2 cellular contexts compared by ENCODE assay signal in the genomic region with DNA sequence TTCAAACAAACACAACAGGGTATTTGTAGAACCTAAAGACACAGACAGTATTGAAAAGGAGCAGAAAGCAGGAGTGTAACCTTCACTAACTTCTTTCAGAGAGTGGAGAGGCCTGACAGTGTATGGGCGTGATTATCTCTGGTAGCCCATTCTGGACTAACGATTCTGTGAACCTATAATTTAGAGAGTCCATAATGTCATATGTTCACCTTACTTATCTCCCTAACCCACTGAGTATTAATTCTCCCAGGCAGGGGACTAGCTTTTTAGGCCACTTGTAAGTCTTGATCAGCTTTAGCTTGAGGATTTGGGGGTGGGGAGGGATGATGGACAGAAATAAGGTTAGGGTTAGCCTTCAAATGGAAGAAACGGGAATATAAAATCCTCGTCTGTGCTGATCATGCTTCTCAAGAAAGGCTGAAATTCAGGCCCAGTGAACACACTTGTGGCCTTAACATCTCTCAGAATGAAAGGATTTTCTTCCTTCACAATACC.
A peak's percentile ranks its signal among the peaks of the same experiment; 100 is the strongest.
TF ChIP-seq lines count a peak whose summit lies in the region.

No MANE protein-coding gene starts in this region.

TF ChIP-seq in K562, 482 proteins besides CTCF, POLR2A, EP300 and RAD21:
- TF ChIP-seq NCOA6 (IDR thresholded peaks at IDR 0.05) (no peak), TCFL5 (CRISPR knock-in tag; conservative IDR thresholded peaks at IDR 0.05) (no peak), SOX6 (IDR thresholded peaks at IDR 0.05) (no peak), PURB (CRISPR knock-in tag; IDR thresholded peaks at IDR 0.05; ENCODE audit: low read depth) (no peak), NR1H2 (CRISPR knock-in tag; IDR thresholded peaks at IDR 0.05) (no peak), EWSR1 (IDR thresholded peaks at IDR 0.05; ENCODE audit: borderline replicate concordance, low read depth, partially characterized antibody) (peak; percentile 90), SMAD3 (CRISPR knock-in tag; conservative IDR thresholded peaks at IDR 0.05) (no peak), ZC3H4 (CRISPR knock-in tag; IDR thresholded peaks at IDR 0.05; ENCODE audit: borderline replicate concordance) (no peak), ZBTB7A (IDR thresholded peaks at IDR 0.05; ENCODE audit: borderline replicate concordance, control insufficient read depth, low read depth, low read length) (no peak), CBFA2T3 (IDR thresholded peaks at IDR 0.05) (0 out of 2 replicates have a peak, but pooled peaks have one; percentile 18), PCBP1 (IDR thresholded peaks at IDR 0.05; ENCODE audit: low read depth, low read length, poor library complexity, severe bottlenecking) (no peak), ZNF589 (CRISPR knock-in tag; IDR thresholded peaks at IDR 0.05; ENCODE audit: low read depth) (peak; percentile 44; the same call in 1 of the 2 replicates), HDAC8 (tag; IDR thresholded peaks at IDR 0.05) (no peak), CEBPG (CRISPR knock-in tag; IDR thresholded peaks at IDR 0.05) (no peak), CEBPG (tag; conservative IDR thresholded peaks at IDR 0.05 in 1 of 2, IDR thresholded peaks at IDR 0.05 in 1 of 2) (0 out of 4 replicates have a peak, but pooled peaks of 1 of the 2 experiments have one; percentile 5)
- TF ChIP-seq, protein P1, sequence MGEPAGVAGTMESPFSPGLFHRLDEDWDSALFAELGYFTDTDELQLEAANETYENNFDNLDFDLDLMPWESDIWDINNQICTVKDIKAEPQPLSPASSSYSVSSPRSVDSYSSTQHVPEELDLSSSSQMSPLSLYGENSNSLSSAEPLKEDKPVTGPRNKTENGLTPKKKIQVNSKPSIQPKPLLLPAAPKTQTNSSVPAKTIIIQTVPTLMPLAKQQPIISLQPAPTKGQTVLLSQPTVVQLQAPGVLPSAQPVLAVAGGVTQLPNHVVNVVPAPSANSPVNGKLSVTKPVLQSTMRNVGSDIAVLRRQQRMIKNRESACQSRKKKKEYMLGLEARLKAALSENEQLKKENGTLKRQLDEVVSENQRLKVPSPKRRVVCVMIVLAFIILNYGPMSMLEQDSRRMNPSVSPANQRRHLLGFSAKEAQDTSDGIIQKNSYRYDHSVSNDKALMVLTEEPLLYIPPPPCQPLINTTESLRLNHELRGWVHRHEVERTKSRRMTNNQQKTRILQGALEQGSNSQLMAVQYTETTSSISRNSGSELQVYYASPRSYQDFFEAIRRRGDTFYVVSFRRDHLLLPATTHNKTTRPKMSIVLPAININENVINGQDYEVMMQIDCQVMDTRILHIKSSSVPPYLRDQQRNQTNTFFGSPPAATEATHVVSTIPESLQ (CRISPR knock-in tag; IDR thresholded peaks at IDR 0.05) = no peak
- TF ChIP-seq, protein P2, sequence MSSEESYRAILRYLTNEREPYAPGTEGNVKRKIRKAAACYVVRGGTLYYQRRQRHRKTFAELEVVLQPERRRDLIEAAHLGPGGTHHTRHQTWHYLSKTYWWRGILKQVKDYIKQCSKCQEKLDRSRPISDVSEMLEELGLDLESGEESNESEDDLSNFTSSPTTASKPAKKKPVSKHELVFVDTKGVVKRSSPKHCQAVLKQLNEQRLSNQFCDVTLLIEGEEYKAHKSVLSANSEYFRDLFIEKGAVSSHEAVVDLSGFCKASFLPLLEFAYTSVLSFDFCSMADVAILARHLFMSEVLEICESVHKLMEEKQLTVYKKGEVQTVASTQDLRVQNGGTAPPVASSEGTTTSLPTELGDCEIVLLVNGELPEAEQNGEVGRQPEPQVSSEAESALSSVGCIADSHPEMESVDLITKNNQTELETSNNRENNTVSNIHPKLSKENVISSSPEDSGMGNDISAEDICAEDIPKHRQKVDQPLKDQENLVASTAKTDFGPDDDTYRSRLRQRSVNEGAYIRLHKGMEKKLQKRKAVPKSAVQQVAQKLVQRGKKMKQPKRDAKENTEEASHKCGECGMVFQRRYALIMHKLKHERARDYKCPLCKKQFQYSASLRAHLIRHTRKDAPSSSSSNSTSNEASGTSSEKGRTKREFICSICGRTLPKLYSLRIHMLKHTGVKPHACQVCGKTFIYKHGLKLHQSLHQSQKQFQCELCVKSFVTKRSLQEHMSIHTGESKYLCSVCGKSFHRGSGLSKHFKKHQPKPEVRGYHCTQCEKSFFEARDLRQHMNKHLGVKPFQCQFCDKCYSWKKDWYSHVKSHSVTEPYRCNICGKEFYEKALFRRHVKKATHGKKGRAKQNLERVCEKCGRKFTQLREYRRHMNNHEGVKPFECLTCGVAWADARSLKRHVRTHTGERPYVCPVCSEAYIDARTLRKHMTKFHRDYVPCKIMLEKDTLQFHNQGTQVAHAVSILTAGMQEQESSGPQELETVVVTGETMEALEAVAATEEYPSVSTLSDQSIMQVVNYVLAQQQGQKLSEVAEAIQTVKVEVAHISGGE (CRISPR knock-in tag; IDR thresholded peaks at IDR 0.05) = peak in 1 of 3 experiments; percentile 88; a peak in 2 of 6 replicates

TF ChIP-seq in HepG2, 621 proteins besides CTCF, POLR2A, EP300 and RAD21 (continues in another document):
- TF ChIP-seq HHEX (CRISPR knock-in tag; IDR thresholded peaks at IDR 0.05) (no peak), ZNF792 (CRISPR knock-in tag; IDR thresholded peaks at IDR 0.05) (0 out of 2 replicates have a peak, but pooled peaks have one; percentile 10), ZNF615 (CRISPR knock-in tag; IDR thresholded peaks at IDR 0.05; ENCODE audit: borderline replicate concordance) (0 out of 2 replicates have a peak, but pooled peaks have one; percentile 53), ELF1 (CRISPR knock-in tag; IDR thresholded peaks at IDR 0.05) (no peak), TBX2 (CRISPR knock-in tag; IDR thresholded peaks at IDR 0.05; ENCODE audit: borderline replicate concordance) (no peak), ZNF441 (CRISPR knock-in tag; IDR thresholded peaks at IDR 0.05; ENCODE audit: borderline replicate concordance) (0 out of 2 replicates have a peak, but pooled peaks have one; percentile 3), ZNF678 (CRISPR knock-in tag; IDR thresholded peaks at IDR 0.05) (no peak), IRF2 (CRISPR knock-in tag; IDR thresholded peaks at IDR 0.05) (0 out of 2 replicates have a peak, but pooled peaks have one; percentile 1), SNAI1 (CRISPR knock-in tag; IDR thresholded peaks at IDR 0.05; ENCODE audit: borderline replicate concordance) (peak; percentile 17; the same call in 1 of the 2 replicates), THAP11 (CRISPR knock-in tag; IDR thresholded peaks at IDR 0.05) (peak; percentile 9; the same call in 1 of the 2 replicates), GFI1 (CRISPR knock-in tag; IDR thresholded peaks at IDR 0.05; ENCODE audit: borderline replicate concordance) (peak; percentile 18; the same call in 1 of the 2 replicates), RARA (CRISPR knock-in tag; IDR thresholded peaks at IDR 0.05) (0 out of 2 replicates have a peak, but pooled peaks have one; percentile 7), HNRNPK (IDR thresholded peaks at IDR 0.05; ENCODE audit: low read depth, low read length, poor library complexity, severe bottlenecking) (peak; percentile 20), ZNF75D (CRISPR knock-in tag; IDR thresholded peaks at IDR 0.05; ENCODE audit: borderline replicate concordance) (0 out of 2 replicates have a peak, but pooled peaks have one; percentile 28), ZNF530 (CRISPR knock-in tag; IDR thresholded peaks at IDR 0.05; ENCODE audit: low read depth) (no peak)
- TF ChIP-seq, protein P3, sequence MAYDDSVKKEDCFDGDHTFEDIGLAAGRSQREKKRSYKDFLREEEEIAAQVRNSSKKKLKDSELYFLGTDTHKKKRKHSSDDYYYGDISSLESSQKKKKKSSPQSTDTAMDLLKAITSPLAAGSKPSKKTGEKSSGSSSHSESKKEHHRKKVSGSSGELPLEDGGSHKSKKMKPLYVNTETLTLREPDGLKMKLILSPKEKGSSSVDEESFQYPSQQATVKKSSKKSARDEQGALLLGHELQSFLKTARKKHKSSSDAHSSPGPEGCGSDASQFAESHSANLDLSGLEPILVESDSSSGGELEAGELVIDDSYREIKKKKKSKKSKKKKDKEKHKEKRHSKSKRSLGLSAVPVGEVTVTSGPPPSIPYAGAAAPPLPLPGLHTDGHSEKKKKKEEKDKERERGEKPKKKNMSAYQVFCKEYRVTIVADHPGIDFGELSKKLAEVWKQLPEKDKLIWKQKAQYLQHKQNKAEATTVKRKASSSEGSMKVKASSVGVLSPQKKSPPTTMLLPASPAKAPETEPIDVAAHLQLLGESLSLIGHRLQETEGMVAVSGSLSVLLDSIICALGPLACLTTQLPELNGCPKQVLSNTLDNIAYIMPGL (CRISPR knock-in tag; IDR thresholded peaks at IDR 0.05; ENCODE audit: borderline replicate concordance in 1 of 2, low read depth in 1 of 2) = 0 out of 4 replicates have a peak, but pooled peaks of 1 of the 2 experiments have one; percentile 21
- TF ChIP-seq, protein P4, sequence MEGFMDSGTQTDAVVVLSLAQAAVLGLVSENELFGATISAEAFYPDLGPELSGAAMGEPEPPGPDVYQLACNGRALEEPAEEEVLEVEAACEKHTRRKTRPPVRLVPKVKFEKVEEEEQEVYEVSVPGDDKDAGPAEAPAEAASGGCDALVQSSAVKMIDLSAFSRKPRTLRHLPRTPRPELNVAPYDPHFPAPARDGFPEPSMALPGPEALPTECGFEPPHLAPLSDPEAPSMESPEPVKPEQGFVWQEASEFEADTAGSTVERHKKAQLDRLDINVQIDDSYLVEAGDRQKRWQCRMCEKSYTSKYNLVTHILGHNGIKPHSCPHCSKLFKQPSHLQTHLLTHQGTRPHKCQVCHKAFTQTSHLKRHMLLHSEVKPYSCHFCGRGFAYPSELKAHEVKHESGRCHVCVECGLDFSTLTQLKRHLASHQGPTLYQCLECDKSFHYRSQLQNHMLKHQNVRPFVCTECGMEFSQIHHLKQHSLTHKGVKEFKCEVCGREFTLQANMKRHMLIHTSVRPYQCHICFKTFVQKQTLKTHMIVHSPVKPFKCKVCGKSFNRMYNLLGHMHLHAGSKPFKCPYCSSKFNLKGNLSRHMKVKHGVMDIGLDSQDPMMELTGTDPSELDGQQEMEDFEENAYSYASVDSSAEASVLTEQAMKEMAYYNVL (CRISPR knock-in tag; IDR thresholded peaks at IDR 0.05; ENCODE audit: borderline replicate concordance) = 0 out of 2 replicates have a peak, but pooled peaks have one; percentile 33
- TF ChIP-seq, protein P5, sequence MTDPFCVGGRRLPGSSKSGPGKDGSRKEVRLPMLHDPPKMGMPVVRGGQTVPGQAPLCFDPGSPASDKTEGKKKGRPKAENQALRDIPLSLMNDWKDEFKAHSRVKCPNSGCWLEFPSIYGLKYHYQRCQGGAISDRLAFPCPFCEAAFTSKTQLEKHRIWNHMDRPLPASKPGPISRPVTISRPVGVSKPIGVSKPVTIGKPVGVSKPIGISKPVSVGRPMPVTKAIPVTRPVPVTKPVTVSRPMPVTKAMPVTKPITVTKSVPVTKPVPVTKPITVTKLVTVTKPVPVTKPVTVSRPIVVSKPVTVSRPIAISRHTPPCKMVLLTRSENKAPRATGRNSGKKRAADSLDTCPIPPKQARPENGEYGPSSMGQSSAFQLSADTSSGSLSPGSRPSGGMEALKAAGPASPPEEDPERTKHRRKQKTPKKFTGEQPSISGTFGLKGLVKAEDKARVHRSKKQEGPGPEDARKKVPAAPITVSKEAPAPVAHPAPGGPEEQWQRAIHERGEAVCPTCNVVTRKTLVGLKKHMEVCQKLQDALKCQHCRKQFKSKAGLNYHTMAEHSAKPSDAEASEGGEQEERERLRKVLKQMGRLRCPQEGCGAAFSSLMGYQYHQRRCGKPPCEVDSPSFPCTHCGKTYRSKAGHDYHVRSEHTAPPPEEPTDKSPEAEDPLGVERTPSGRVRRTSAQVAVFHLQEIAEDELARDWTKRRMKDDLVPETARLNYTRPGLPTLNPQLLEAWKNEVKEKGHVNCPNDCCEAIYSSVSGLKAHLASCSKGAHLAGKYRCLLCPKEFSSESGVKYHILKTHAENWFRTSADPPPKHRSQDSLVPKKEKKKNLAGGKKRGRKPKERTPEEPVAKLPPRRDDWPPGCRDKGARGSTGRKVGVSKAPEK (CRISPR knock-in tag; IDR thresholded peaks at IDR 0.05; ENCODE audit: borderline replicate concordance) = 0 out of 2 replicates have a peak, but pooled peaks have one; percentile 77
- TF ChIP-seq, protein P6, sequence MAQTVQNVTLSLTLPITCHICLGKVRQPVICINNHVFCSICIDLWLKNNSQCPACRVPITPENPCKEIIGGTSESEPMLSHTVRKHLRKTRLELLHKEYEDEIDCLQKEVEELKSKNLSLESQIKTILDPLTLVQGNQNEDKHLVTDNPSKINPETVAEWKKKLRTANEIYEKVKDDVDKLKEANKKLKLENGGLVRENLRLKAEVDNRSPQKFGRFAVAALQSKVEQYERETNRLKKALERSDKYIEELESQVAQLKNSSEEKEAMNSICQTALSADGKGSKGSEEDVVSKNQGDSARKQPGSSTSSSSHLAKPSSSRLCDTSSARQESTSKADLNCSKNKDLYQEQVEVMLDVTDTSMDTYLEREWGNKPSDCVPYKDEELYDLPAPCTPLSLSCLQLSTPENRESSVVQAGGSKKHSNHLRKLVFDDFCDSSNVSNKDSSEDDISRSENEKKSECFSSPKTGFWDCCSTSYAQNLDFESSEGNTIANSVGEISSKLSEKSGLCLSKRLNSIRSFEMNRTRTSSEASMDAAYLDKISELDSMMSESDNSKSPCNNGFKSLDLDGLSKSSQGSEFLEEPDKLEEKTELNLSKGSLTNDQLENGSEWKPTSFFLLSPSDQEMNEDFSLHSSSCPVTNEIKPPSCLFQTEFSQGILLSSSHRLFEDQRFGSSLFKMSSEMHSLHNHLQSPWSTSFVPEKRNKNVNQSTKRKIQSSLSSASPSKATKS (CRISPR knock-in tag; IDR thresholded peaks at IDR 0.05) = 0 out of 2 replicates have a peak, but pooled peaks have one; percentile 38
- TF ChIP-seq, protein P7, sequence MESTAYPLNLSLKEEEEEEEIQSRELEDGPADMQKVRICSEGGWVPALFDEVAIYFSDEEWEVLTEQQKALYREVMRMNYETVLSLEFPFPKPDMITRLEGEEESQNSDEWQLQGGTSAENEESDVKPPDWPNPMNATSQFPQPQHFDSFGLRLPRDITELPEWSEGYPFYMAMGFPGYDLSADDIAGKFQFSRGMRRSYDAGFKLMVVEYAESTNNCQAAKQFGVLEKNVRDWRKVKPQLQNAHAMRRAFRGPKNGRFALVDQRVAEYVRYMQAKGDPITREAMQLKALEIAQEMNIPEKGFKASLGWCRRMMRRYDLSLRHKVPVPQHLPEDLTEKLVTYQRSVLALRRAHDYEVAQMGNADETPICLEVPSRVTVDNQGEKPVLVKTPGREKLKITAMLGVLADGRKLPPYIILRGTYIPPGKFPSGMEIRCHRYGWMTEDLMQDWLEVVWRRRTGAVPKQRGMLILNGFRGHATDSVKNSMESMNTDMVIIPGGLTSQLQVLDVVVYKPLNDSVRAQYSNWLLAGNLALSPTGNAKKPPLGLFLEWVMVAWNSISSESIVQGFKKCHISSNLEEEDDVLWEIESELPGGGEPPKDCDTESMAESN (CRISPR knock-in tag; conservative IDR thresholded peaks at IDR 0.05) = 0 out of 2 replicates have a peak, but pooled peaks have one; percentile 1
- TF ChIP-seq, protein P8, sequence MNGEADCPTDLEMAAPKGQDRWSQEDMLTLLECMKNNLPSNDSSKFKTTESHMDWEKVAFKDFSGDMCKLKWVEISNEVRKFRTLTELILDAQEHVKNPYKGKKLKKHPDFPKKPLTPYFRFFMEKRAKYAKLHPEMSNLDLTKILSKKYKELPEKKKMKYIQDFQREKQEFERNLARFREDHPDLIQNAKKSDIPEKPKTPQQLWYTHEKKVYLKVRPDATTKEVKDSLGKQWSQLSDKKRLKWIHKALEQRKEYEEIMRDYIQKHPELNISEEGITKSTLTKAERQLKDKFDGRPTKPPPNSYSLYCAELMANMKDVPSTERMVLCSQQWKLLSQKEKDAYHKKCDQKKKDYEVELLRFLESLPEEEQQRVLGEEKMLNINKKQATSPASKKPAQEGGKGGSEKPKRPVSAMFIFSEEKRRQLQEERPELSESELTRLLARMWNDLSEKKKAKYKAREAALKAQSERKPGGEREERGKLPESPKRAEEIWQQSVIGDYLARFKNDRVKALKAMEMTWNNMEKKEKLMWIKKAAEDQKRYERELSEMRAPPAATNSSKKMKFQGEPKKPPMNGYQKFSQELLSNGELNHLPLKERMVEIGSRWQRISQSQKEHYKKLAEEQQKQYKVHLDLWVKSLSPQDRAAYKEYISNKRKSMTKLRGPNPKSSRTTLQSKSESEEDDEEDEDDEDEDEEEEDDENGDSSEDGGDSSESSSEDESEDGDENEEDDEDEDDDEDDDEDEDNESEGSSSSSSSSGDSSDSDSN (CRISPR knock-in tag; IDR thresholded peaks at IDR 0.05) = no peak
